22 cellular contexts compared by ENCODE assay signal in genomic region chr11:4466168-4466891, GRCh38. TPM values are rescaled to one million over a fixed set of nuclear protein-coding genes. Genes with fewer than 3 reads are reported as not detected.
A peak's percentile ranks its signal among the peaks of the same experiment; 100 is the strongest.
DNase-seq lines count a peak whose midpoint lies in the region; ATAC-seq and TF ChIP-seq lines count a peak whose summit lies in the region.
"Had no signal": no experiment of that assay in that cellular context is flagged by ENCODE, and none has a peak within 500 bp of the region (broad histone marks: within the 10 kb centered on the region; RNA-seq: fewer than 3 reads in every experiment).

No MANE protein-coding gene starts in this region.

- no peak overlapping the region for H3K4me3 Mint-ChIP-seq in GM23338
- H3K4me3 Mint-ChIP-seq: CD8-positive, alpha-beta memory T cell; T-cell had no signal

- no peaks in the 10 kb centered on the region for H4K20me1 ChIP-seq in GM23338 (replicated peaks; ENCODE audit: insufficient read depth)
- H4K20me1 ChIP-seq: BLaER1 had no signal

- peaks cover 24% of the 10 kb centered on the region for H3K9me2 ChIP-seq in GM23338 (ENCODE audit: insufficient read depth)

- TF ChIP-seq CTCF in GM23338 (conservative IDR thresholded peaks at IDR 0.05; ENCODE audit: low read depth in 2 of 2) (no peak), HL-60 (IDR thresholded peaks at IDR 0.05; ENCODE audit: insufficient read depth, low read length) (no peak), mucosa of descending colon (IDR thresholded peaks at IDR 0.05) (no peak)

- peak; percentile 88 for ATAC-seq in GM23338
- peak; percentile 79 for ATAC-seq in esophagus mucosa
- ATAC-seq in mucosa of descending colon: peak; percentile 77
- no peak for ATAC-seq in GM21529 (IDR thresholded peaks at IDR 0.05; ENCODE audit: unreplicated experiment)
- no peak for ATAC-seq in GM18498 (IDR thresholded peaks at IDR 0.05; ENCODE audit: unreplicated experiment)
- ATAC-seq: SK-N-SH treated with all-trans-retinoic acid at 6 μM for 48 hours, T-cell had no signal

- H3K27ac Mint-ChIP-seq in GM23338: no peak overlapping the region
- H3K27ac Mint-ChIP-seq: CD8-positive, alpha-beta memory T cell; T-cell had no signal

- intact Hi-C loops in mucosa of descending colon (cut with DNase I, micrococcal nuclease): no loop called here

- H3K4me3 ChIP-seq in GM23338 (no peak overlapping the region), HL-60 (replicated peaks; ENCODE audit: insufficient read depth, low read length) (no peak overlapping the region), mucosa of descending colon (no peak overlapping the region)
- H3K4me3 ChIP-seq: BLaER1 had no signal

- H3K4me1 ChIP-seq in GM23338 (ENCODE audit: insufficient read depth) (peaks cover 15% of the 10 kb centered on the region), mucosa of descending colon (ENCODE audit: low read depth) (peaks cover 3% of the 10 kb centered on the region)
- H3K4me1 ChIP-seq: BLaER1 had no signal

- H3K36me3 Mint-ChIP-seq in GM23338 (ENCODE audit: low read depth): peaks cover 17% of the 10 kb centered on the region
- H3K36me3 Mint-ChIP-seq: CD8-positive, alpha-beta memory T cell; T-cell had no signal

- H2AFZ ChIP-seq in GM23338: peak overlapping the region; percentile 90; the same call in 1 of the 2 replicates

- H3K36me3 ChIP-seq in GM23338 (ENCODE audit: insufficient read depth) (0 out of 2 replicates have a peak, but pooled peaks cover 5% of the 10 kb centered on the region), mucosa of descending colon (ENCODE audit: low read depth) (no peaks in the 10 kb centered on the region)
- H3K36me3 ChIP-seq: BLaER1 had no signal

- H3K4me2 ChIP-seq in GM23338: no peak overlapping the region; the same call in 1 of the 2 replicates
- H3K4me2 ChIP-seq: BLaER1 had no signal

- H3K27ac ChIP-seq in GM23338 (ENCODE audit: low read depth): no peak overlapping the region
- H3K27ac ChIP-seq in HL-60 (replicated peaks): peak overlapping the region; percentile 74
- H3K27ac ChIP-seq: BLaER1 had no signal

- H3K9me3 Mint-ChIP-seq in GM23338: peaks cover 32% of the 10 kb centered on the region

- H3K27me3 Mint-ChIP-seq in GM23338 (ENCODE audit: insufficient read depth, low read depth, poor library complexity): peaks cover 5% of the 10 kb centered on the region

- peaks cover 14% of the 10 kb centered on the region; the same call in 2 of the 3 replicates for H3K4me1 Mint-ChIP-seq in GM23338
- H3K4me1 Mint-ChIP-seq: CD8-positive, alpha-beta memory T cell; T-cell had no signal

- H3K79me2 ChIP-seq in GM23338 (replicated peaks; ENCODE audit: insufficient read depth): no peaks in the 10 kb centered on the region

- H3K27me3 ChIP-seq in GM23338 (ENCODE audit: insufficient read depth): no peaks in the 10 kb centered on the region
- H3K27me3 ChIP-seq in HL-60 (ENCODE audit: insufficient read depth, poor library complexity, severe bottlenecking): no peaks in the 10 kb centered on the region
- H3K27me3 ChIP-seq: BLaER1 had no signal

- H3F3A ChIP-seq in GM23338 (replicated peaks; ENCODE audit: low read depth): no peaks in the 10 kb centered on the region

- peaks cover 6% of the 10 kb centered on the region for H3K9me3 ChIP-seq in mucosa of descending colon

- DNase-seq in GM23338 (ENCODE audit: low spot score) (peak; percentile 32), HL-60 (ENCODE audit: low read depth in 1 of 2, low spot score in 1 of 2) (no peak), mucosa of descending colon (no peak), ecto neural progenitor cell (ENCODE audit: low spot score) (no peak)
- DNase-seq in activated T-cell treated with anti-CD3 and anti-CD28 coated beads, Interleukin-2, amount 50 U/mL, for 48 hours: no peak
- DNase-seq: CD8-positive, alpha-beta memory T cell; DMS79 treated with DMSO at 0.1 percent for 48 hours; GOT3; NCI-H1105 treated with DMSO at 0.1 percent for 48 hours; NCI-H1694; OCI-M1; SHP77 treated with DMSO at 0.1 percent for 48 hours; T-cell had no signal

TF ChIP-seq in GM23338, 12 proteins besides CTCF, POLR2A, EP300 and RAD21:
- no peak for TF ChIP-seq ZNF462 (CRISPR knock-in tag; IDR thresholded peaks at IDR 0.05)
- TF ChIP-seq ETS1 (IDR thresholded peaks at IDR 0.05): no peak
- TF ChIP-seq POLR2AphosphoS5 (IDR thresholded peaks at IDR 0.05; ENCODE audit: low read depth): no peak
- no peak for TF ChIP-seq EZH2 (IDR thresholded peaks at IDR 0.05; ENCODE audit: low read depth, unreplicated experiment)
- no peak for TF ChIP-seq EZH2phosphoT487 (IDR thresholded peaks at IDR 0.05; ENCODE audit: unreplicated experiment)
- no peak for TF ChIP-seq CREB1 (CRISPR knock-in tag; IDR thresholded peaks at IDR 0.05; ENCODE audit: low read depth)

RNA-seq across cellular contexts. Expression of gene OR52K1, which starts 16.1 kb away (rescaled TPM):
- total RNA-seq in GM23338 (2014; rRNA removed; shearing (Covaris generic)): not detected in 2 replicates
- polyA plus RNA-seq in GM23338 (2016; fragmentation: Nextera tagmentation; extraction: Ambion mirVana): not detected in 2 replicates
- total RNA-seq in esophagus mucosa (not detected), mucosa of descending colon (not detected)
- total RNA-seq: A673; CD8-positive, alpha-beta memory T cell; G401; LHCN-M2; NCI-H460; T-cell had no signal
- polyA plus RNA-seq: CD8-positive, alpha-beta memory T cell had no signal

RNA-seq across cellular contexts. Expression of gene OR52K2, which starts 17.2 kb away (rescaled TPM):
- total RNA-seq in GM23338 (2014; rRNA removed; shearing (Covaris generic)): not detected in 2 replicates
- not detected in 2 replicates for polyA plus RNA-seq in GM23338 (2016; fragmentation: Nextera tagmentation; extraction: Ambion mirVana)
- total RNA-seq in esophagus mucosa (not detected), mucosa of descending colon (not detected)
- total RNA-seq: A673; CD8-positive, alpha-beta memory T cell; G401; LHCN-M2; NCI-H460; T-cell had no signal
- polyA plus RNA-seq: CD8-positive, alpha-beta memory T cell had no signal

Comparison
In these comparisons a context has a peak if more than half of its experiments do, and no peak if none do; other contexts are left out.
1. ATAC-seq: peak in GM23338 (single experiment), esophagus mucosa (single experiment) and mucosa of descending colon (single experiment); none in GM21529 (single experiment) and GM18498 (single experiment).